In genomic region chr11:118401880-118402590, GRCh38 we compare ENCODE assay signal across 8 cellular contexts. TPM values are rescaled to one million over a fixed set of nuclear protein-coding genes. Genes with fewer than 3 reads are reported as not detected.
DNase-seq lines count a peak whose midpoint lies in the region; ATAC-seq and TF ChIP-seq lines count a peak whose summit lies in the region.

No MANE protein-coding gene starts in this region.

- H3K27ac ChIP-seq in CD4-positive, alpha-beta memory T cell (ENCODE audit: low read depth, low read length) = peak overlapping the region; percentile 82
- H3K27ac ChIP-seq in VCaP (peak overlapping the region; percentile 95), ovary (no peak overlapping the region)

- H3K4me1 Mint-ChIP-seq in CD4-positive, alpha-beta memory T cell = peaks cover 44 to 87% (median 63%) of the 10 kb centered on the region in 4 donors

- no peaks in the 10 kb centered on the region for H3K27me3 Mint-ChIP-seq in CD4-positive, alpha-beta memory T cell

- intact Hi-C loops in CD4-positive, alpha-beta memory T cell (cut with micrococcal nuclease) = loop anchor here (1.0 to 5.0 kb wide), 5 partner anchors 34 to 177 kb away; partner anchors contain the start of genes ARCN1, JAML, KMT2A and UBE4A
- intact Hi-C loops in ovary (cut with DNase I) = loop anchor here in 2 of 4 donors (5.0 to 10.0 kb wide), 3 partner anchors 35 to 85 kb away; partner anchors contain the start of gene KMT2A (in 2 of the 2)

- TF ChIP-seq POLR2A in ovary (IDR thresholded peaks at IDR 0.05) = no peak

- H3K27me3 ChIP-seq in CD4-positive, alpha-beta memory T cell (ENCODE audit: insufficient read depth, low read length) = no peaks in the 10 kb centered on the region
- H3K27me3 ChIP-seq in ovary = no peaks in the 10 kb centered on the region

- H3K36me3 Mint-ChIP-seq in CD4-positive, alpha-beta memory T cell = peaks cover 15 to 49% of the 10 kb centered on the region in 2 donors

- no peak for TF ChIP-seq EP300 in ovary (IDR thresholded peaks at IDR 0.05)

- DNase-seq in CD4-positive, alpha-beta memory T cell = no peak
- DNase-seq in fibroblast of villous mesenchyme (ENCODE audit: low read depth) = peak; percentile 93
- no peak for DNase-seq in ovary
- no peak for DNase-seq in hypothalamus (lab: John Stamatoyannopoulos, UW)
- no peak for DNase-seq in NCI-H748 treated with DMSO at 0.1 percent for 48 hours (lab: John Stamatoyannopoulos, UW)
- no peak for DNase-seq in iPS-NIHi7 (ENCODE audit: extremely low spot score)

- POLR2A ChIA-PET in CD4-positive, alpha-beta memory T cell (lab: Charles Lee; ENCODE audit: partially characterized antibody) = interaction anchor here (0.8 to 8.4 kb wide), 2 partner anchors 35 to 127 kb away, joined by 3 to 163 read pairs; partner anchors contain the start of gene KMT2A

- H3K9me3 ChIP-seq in CD4-positive, alpha-beta memory T cell (ENCODE audit: control insufficient read depth in 1 of 2, low read length in 2 of 2) = no peaks in the 10 kb centered on the region
- H3K9me3 ChIP-seq in ovary = no peaks in the 10 kb centered on the region

- WGBS in ovary, 3 donors = 0 to 1% (median 1%) methylated on average over 22 of the region's 22 CpGs

- TF ChIP-seq CTCF in VCaP (conservative IDR thresholded peaks at IDR 0.05) = no peak
- no peak for TF ChIP-seq CTCF in fibroblast of villous mesenchyme (IDR thresholded peaks at IDR 0.05; ENCODE audit: insufficient read depth, low read depth, low read length)
- no peak for TF ChIP-seq CTCF in ovary (IDR thresholded peaks at IDR 0.05)

- CTCF ChIA-PET in CD4-positive, alpha-beta memory T cell (lab: Charles Lee; ENCODE audit: partially characterized antibody) = interaction anchor here (0.8 to 1.8 kb wide), 7 partner anchors 28 to 204 kb away, joined by 3 to 9 read pairs (median 4); no protein-coding TSS in a partner anchor

- peak overlapping the region; percentile 91 to 99 (median 96) for H3K4me3 Mint-ChIP-seq in CD4-positive, alpha-beta memory T cell

- peak; percentile 16 for ATAC-seq in HG02840 (IDR thresholded peaks at IDR 0.05; ENCODE audit: low FRiP score, unreplicated experiment)

- H3K36me3 ChIP-seq in CD4-positive, alpha-beta memory T cell (ENCODE audit: insufficient read depth, low read length) = peaks cover 20% of the 10 kb centered on the region
- no peaks in the 10 kb centered on the region for H3K36me3 ChIP-seq in ovary

- peak overlapping the region; percentile 87 to 93 for H3K4me3 ChIP-seq in CD4-positive, alpha-beta memory T cell (ENCODE audit: low read length in 2 of 2)
- H3K4me3 ChIP-seq in fibroblast of villous mesenchyme (ENCODE audit: low read depth, low read length) (peak overlapping the region; percentile 80), ovary (peak overlapping the region; percentile 98)

- peaks cover 0 to 2% (median 0%) of the 10 kb centered on the region in 8 donors for H3K9me3 Mint-ChIP-seq in CD4-positive, alpha-beta memory T cell

- H3K27ac Mint-ChIP-seq in CD4-positive, alpha-beta memory T cell = peak overlapping the region; percentile 99 to 100 (median 99)

- H3K4me1 ChIP-seq in CD4-positive, alpha-beta memory T cell (ENCODE audit: insufficient read depth, low read length) = peaks cover 67% of the 10 kb centered on the region
- peaks cover 9% of the 10 kb centered on the region for H3K4me1 ChIP-seq in ovary (ENCODE audit: insufficient read depth)

RNA-seq across cellular contexts. Expression of gene ATP5MG, which starts 0.6 kb away (rescaled TPM):
- 100 to 1,000 TPM; 158 to 161 TPM for total RNA-seq in CD4-positive, alpha-beta memory T cell
- 100 to 1,000 TPM; 595 to 704 TPM for polyA plus RNA-seq in CD4-positive, alpha-beta memory T cell
- 34.1 and 44.0 TPM in 2 replicates for total RNA-seq in fibroblast of villous mesenchyme
- total RNA-seq in ovary = 100 to 1,000 TPM in 5 of 7 donors, 10 to 100 TPM in 2; 70.5 to 201 (median 155) TPM
- polyA plus RNA-seq in ovary = 100 to 1,000 TPM; 162 to 450 TPM

RNA-seq across cellular contexts. Expression of gene KMT2A, which starts 34.3 kb away (rescaled TPM):
- 100 to 1,000 TPM; 185 to 202 TPM for total RNA-seq in CD4-positive, alpha-beta memory T cell
- polyA plus RNA-seq in CD4-positive, alpha-beta memory T cell = 10 to 100 TPM in 1 of 2 donors, 1 to 10 TPM in 1; 4.6 to 51.9 TPM
- 39.6 and 47.1 TPM in 2 replicates for total RNA-seq in fibroblast of villous mesenchyme
- 100 to 1,000 TPM in 2 of 7 donors, 10 to 100 TPM in 5; 72.0 to 107 (median 82.0) TPM for total RNA-seq in ovary
- polyA plus RNA-seq in ovary = 10 to 100 TPM; 25.8 to 45.2 TPM

RNA-seq across cellular contexts. Expression of gene UBE4A, which starts 42.6 kb away (rescaled TPM):
- total RNA-seq in CD4-positive, alpha-beta memory T cell = 10 to 100 TPM; 50.3 to 52.2 TPM
- 10 to 100 TPM; 16.9 to 25.5 TPM for polyA plus RNA-seq in CD4-positive, alpha-beta memory T cell
- total RNA-seq in fibroblast of villous mesenchyme (50.3 and 58.3 TPM in 2 replicates), ovary (10 to 100 TPM; 23.7 to 34.7 (median 29.4) TPM)
- polyA plus RNA-seq in ovary = 10 to 100 TPM; 12.2 to 28.8 TPM

RNA-seq across cellular contexts. Expression of gene CD3G, which starts 57.9 kb away (rescaled TPM):
- total RNA-seq in CD4-positive, alpha-beta memory T cell = 100 to 1,000 TPM; 191 to 205 TPM
- 100 to 1,000 TPM; 131 to 417 TPM for polyA plus RNA-seq in CD4-positive, alpha-beta memory T cell
- total RNA-seq in fibroblast of villous mesenchyme = not detected in 2 replicates
- total RNA-seq in ovary = under 1 TPM in 6 of 7 donors, not detected in 1; 0.15 to 0.89 (median 0.40) TPM
- polyA plus RNA-seq in ovary = 1 to 10 TPM in 1 of 2 donors, under 1 TPM in 1; 0.17 to 1.4 TPM

RNA-seq across cellular contexts. Expression of gene CD3D, which starts 59.5 kb away (rescaled TPM):
- 100 to 1,000 TPM; 338 to 343 TPM for total RNA-seq in CD4-positive, alpha-beta memory T cell
- polyA plus RNA-seq in CD4-positive, alpha-beta memory T cell = 1,000 to 10,000 TPM in 1 of 2 donors, 100 to 1,000 TPM in 1; 993 to 1,046 TPM
- total RNA-seq in fibroblast of villous mesenchyme (not detected in 2 replicates), ovary (1 to 10 TPM in 4 of 7 donors, under 1 TPM in 2, not detected in 1; 0.47 to 7.7 (median 1.4) TPM)
- polyA plus RNA-seq in ovary = 10 to 100 TPM in 1 of 2 donors, under 1 TPM in 1; 0.85 to 11.6 TPM

Comparison
In these comparisons a context has a peak if more than half of its experiments do, and no peak if none do; other contexts are left out.
1. H3K27ac ChIP-seq: peak in CD4-positive, alpha-beta memory T cell (single experiment) and VCaP (single experiment); none in ovary (0 of 2).
2. Peak in every context shown above with its lines, with median percentiles within 50 percentile points of each other: H3K4me3 ChIP-seq.